Comparison of ENCODE assay signal across 8 cellular contexts in the genomic region with DNA sequence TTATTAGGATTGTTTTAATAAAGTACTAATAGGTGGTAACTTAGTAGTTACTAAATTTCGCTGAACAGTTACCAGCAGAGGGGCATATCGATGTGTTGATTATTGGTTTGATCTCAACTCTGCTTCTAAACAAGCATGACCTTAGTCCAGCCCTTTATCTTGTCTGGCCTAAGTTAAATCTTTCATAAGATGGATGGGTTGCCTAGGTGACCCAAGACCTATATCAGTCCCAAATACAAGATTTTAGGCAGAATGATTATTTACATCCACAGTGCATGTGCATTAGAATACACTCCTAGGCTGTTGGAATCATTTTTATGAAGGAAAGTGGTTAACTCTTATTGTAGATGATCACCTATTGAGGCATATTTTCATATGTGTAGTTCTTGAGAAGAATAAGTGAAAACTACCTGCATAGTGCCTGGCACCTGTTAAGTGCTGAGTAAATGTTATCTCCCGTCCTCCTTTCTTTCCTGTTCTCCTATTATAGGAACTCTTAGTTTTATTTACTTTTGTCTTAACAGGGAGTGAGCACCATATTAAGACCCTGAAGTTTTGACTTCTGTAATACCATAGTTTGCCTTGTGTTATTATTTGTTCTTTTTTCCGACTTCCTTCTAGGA. TPM values are rescaled to one million over a fixed set of nuclear protein-coding genes. Genes with fewer than 3 reads are reported as not detected.
DNase-seq lines count a peak whose midpoint lies in the region; ATAC-seq, FAIRE-seq and TF ChIP-seq lines count a peak whose summit lies in the region.

No MANE protein-coding gene starts in this region.

- no peak overlapping the region for H3K27ac ChIP-seq in pancreas

- intact Hi-C loops in pancreas (cut with DNase I), result no loop called here

- peaks cover 1% of the 10 kb centered on the region; the same call in 1 of the 2 replicates for H3K4me1 ChIP-seq in ES-I3 (ENCODE audit: insufficient read depth, low read length)
- peaks cover 16% of the 10 kb centered on the region for H3K4me1 ChIP-seq in endocrine pancreas (ENCODE audit: control insufficient read depth, insufficient read depth, low read length)
- peaks cover 0 to 11% (median 0%) of the 10 kb centered on the region in 3 donors for H3K4me1 ChIP-seq in pancreas

- no peak for TF ChIP-seq CTCF in pancreas (IDR thresholded peaks at IDR 0.05)

- DNase-seq in NCI-H526 treated with DMSO at 0.1 percent for 48 hours (lab: John Stamatoyannopoulos, UW), result peak; percentile 26
- no peak for DNase-seq in pancreas
- no peak for DNase-seq in T1000 (lab: John Stamatoyannopoulos, UW)
- DNase-seq in NCI-H2171 (lab: John Stamatoyannopoulos, UW), result no peak

- peak overlapping the region; percentile 95 for H3K4me3 ChIP-seq in endocrine pancreas (ENCODE audit: control insufficient read depth, insufficient read depth, low read length)
- peak overlapping the region; percentile 74 to 98 (median 94) for H3K4me3 ChIP-seq in pancreas

- WGBS in pancreas, 2 donors, result 19 to 25% methylated on average over 4 of the region's 4 CpGs

- H3K9me3 ChIP-seq in ES-I3 (ENCODE audit: control insufficient read depth, insufficient read depth, low read length), result no peaks in the 10 kb centered on the region
- H3K9me3 ChIP-seq in endocrine pancreas (ENCODE audit: control insufficient read depth, low read length), result no peaks in the 10 kb centered on the region
- no peaks in the 10 kb centered on the region for H3K9me3 ChIP-seq in pancreas

- ATAC-seq in pancreas, result no peak
- ATAC-seq in GM21360 (IDR thresholded peaks at IDR 0.05; ENCODE audit: unreplicated experiment), result no peak
- ATAC-seq in GM21526 (IDR thresholded peaks at IDR 0.05; ENCODE audit: low FRiP score, unreplicated experiment), result no peak

- H3K27me3 ChIP-seq in endocrine pancreas (ENCODE audit: control insufficient read depth, insufficient read depth, low read length), result no peaks in the 10 kb centered on the region
- no peaks in the 10 kb centered on the region for H3K27me3 ChIP-seq in pancreas

- H3K9ac ChIP-seq in ES-I3 (ENCODE audit: low read depth, low read length) (peak overlapping the region; percentile 98; the same call in 1 of the 2 replicates), endocrine pancreas (ENCODE audit: control insufficient read depth, insufficient read depth, low read length) (peak overlapping the region; percentile 48)

- FAIRE-seq in pancreas (lab: Jason Lieb, UNC), result no peak

- no peaks in the 10 kb centered on the region for H3K36me3 ChIP-seq in ES-I3 (ENCODE audit: insufficient read depth, low read length)
- no peaks in the 10 kb centered on the region for H3K36me3 ChIP-seq in endocrine pancreas (ENCODE audit: control insufficient read depth, insufficient read depth, low read length)
- H3K36me3 ChIP-seq in pancreas, result no peaks in the 10 kb centered on the region

RNA-seq across cellular contexts. Expression of gene HSF2, which starts 1.1 kb away (rescaled TPM):
- 1 to 10 TPM; 2.7 to 6.3 (median 3.8) TPM for total RNA-seq in pancreas
- 1 to 10 TPM; 3.5 to 8.6 TPM for polyA plus RNA-seq in pancreas
